Comparison of ENCODE assay signal across 11 cellular contexts in genomic region chr21:31813873-31814272, GRCh38. TPM values are rescaled to one million over a fixed set of nuclear protein-coding genes. Genes with fewer than 3 reads are reported as not detected.
"Had no signal": no experiment of that assay in that cellular context is flagged by ENCODE, and none has a peak within 500 bp of the region (broad histone marks: within the 10 kb centered on the region; RNA-seq: fewer than 3 reads in every experiment).

No MANE protein-coding gene starts in this region.

- H3K4me1 ChIP-seq: HAP-1 had no signal

- H3K4me3 ChIP-seq: GM23248, GM23338, HAP-1 had no signal

- H2AFZ ChIP-seq: GM23248, GM23338 had no signal

- H3K9me3 ChIP-seq: HAP-1 had no signal

- H3K4me2 ChIP-seq: GM23338 had no signal

- ATAC-seq: GM23338, HCT116 had no signal

- H3K27ac ChIP-seq: GM23248 had no signal

- H3K9ac ChIP-seq: GM23248 had no signal

- DNase-seq: GM23248, GOT3, H7, H9, HCEC 1CT, HFFc6 had no signal

- H3K36me3 ChIP-seq: HAP-1 had no signal

- FAIRE-seq: H1, H54 had no signal

RNA-seq across cellular contexts. Expression of gene HUNK, which starts 58.9 kb away (rescaled TPM):
- total RNA-seq: HFFc6 had no signal
